In genomic region chr3:15629860-15630597, GRCh38 we compare ENCODE assay signal across 8 cellular contexts. TPM values are rescaled to one million over a fixed set of nuclear protein-coding genes. Genes with fewer than 3 reads are reported as not detected.
A peak's percentile ranks its signal among the peaks of the same experiment; 100 is the strongest.
DNase-seq lines count a peak whose midpoint lies in the region; ATAC-seq and TF ChIP-seq lines count a peak whose summit lies in the region.

No MANE protein-coding gene starts in this region.

- H3K36me3 ChIP-seq in mesendoderm (ENCODE audit: control insufficient read depth, insufficient read depth, low read length), result no peaks in the 10 kb centered on the region

- no peak overlapping the region for H3K27ac ChIP-seq in mesendoderm (ENCODE audit: low read depth, low read length)

- H3K23ac ChIP-seq in mesendoderm (ENCODE audit: low read length), result no peak overlapping the region

- peaks cover 6% of the 10 kb centered on the region for H3K36me3 Mint-ChIP-seq in effector memory CD8-positive, alpha-beta T cell (ENCODE audit: insufficient read depth)

- H3K4me3 ChIP-seq in AG10803 (ENCODE audit: low read length) (peak overlapping the region; percentile 50), mesendoderm (ENCODE audit: low read length) (no peak overlapping the region)

- H4K8ac ChIP-seq in mesendoderm (ENCODE audit: low read depth, low read length), result no peak overlapping the region

- H2BK120ac ChIP-seq in mesendoderm (ENCODE audit: low read depth, low read length), result no peak overlapping the region

- no CpG with 5 or more reads among the region's 10 CpGs for WGBS in mesendoderm (ENCODE audit: extremely low coverage, insufficient coverage, low lambda C conversion rate)

- no peak overlapping the region for H2BK5ac ChIP-seq in mesendoderm (ENCODE audit: low read length)

- no peaks in the 10 kb centered on the region for H3K4me1 ChIP-seq in mesendoderm (ENCODE audit: control insufficient read depth, low read depth, low read length)

- H3K4me1 Mint-ChIP-seq in effector memory CD8-positive, alpha-beta T cell (ENCODE audit: low read depth in 2 of 2), result peaks cover 10 to 19% of the 10 kb centered on the region in 2 donors

- no peak overlapping the region for H3K56ac ChIP-seq in mesendoderm (ENCODE audit: low read length)

- ATAC-seq in GM18858 (IDR thresholded peaks at IDR 0.05; ENCODE audit: unreplicated experiment) (peak; percentile 95), HG03060 (IDR thresholded peaks at IDR 0.05; ENCODE audit: low read depth, unreplicated experiment) (peak; percentile 95)
- peak; percentile 100 for ATAC-seq in effector memory CD8-positive, alpha-beta T cell (replicated peaks)

- peak overlapping the region; percentile 27 to 63 for H3K27ac Mint-ChIP-seq in effector memory CD8-positive, alpha-beta T cell

- H3K79me2 ChIP-seq in mesendoderm (ENCODE audit: control insufficient read depth, insufficient read depth, low read length), result no peaks in the 10 kb centered on the region

- no peaks in the 10 kb centered on the region for H3K9me3 Mint-ChIP-seq in effector memory CD8-positive, alpha-beta T cell

- peak; percentile 79 for TF ChIP-seq CTCF in AG10803 (conservative IDR thresholded peaks at IDR 0.05; ENCODE audit: low read length)

- DNase-seq in AG10803 (ENCODE audit: low read depth) (peak; percentile 84), NCI-H345 (lab: John Stamatoyannopoulos, UW) (peak; percentile 30), mesendoderm (peak; percentile 89)
- peak; percentile 54 to 69 for DNase-seq in activated CD4-positive, alpha-beta T cell treated with anti-CD3 and anti-CD28 coated beads for 4 hours
- DNase-seq in effector memory CD8-positive, alpha-beta T cell, result peak; percentile 65 to 69 (median 68)
- peak; percentile 47 for DNase-seq in stimulated activated naive CD4-positive, alpha-beta T cell treated with Interleukin-2 at 50 U/mL for 16 hours (lab: John Stamatoyannopoulos, UW)

- H3K79me1 ChIP-seq in mesendoderm (ENCODE audit: low read length), result no peaks in the 10 kb centered on the region

- no peak overlapping the region for H3K4me2 ChIP-seq in mesendoderm (ENCODE audit: low read length)

- H3K27me3 Mint-ChIP-seq in effector memory CD8-positive, alpha-beta T cell, result no peaks in the 10 kb centered on the region

- H3K9ac ChIP-seq in mesendoderm (ENCODE audit: low read length), result no peak overlapping the region

- no peak overlapping the region for H3K18ac ChIP-seq in mesendoderm (ENCODE audit: low read length)

- no peak overlapping the region for H4K5ac ChIP-seq in mesendoderm (ENCODE audit: low read length)

- no peak overlapping the region for H3K4ac ChIP-seq in mesendoderm (ENCODE audit: low read depth, low read length)

- H2AK5ac ChIP-seq in mesendoderm (ENCODE audit: low read length), result no peak overlapping the region

- H2BK15ac ChIP-seq in mesendoderm (replicated peaks; ENCODE audit: low read depth), result no peak overlapping the region

- peak overlapping the region; percentile 40 to 56 for H3K4me3 Mint-ChIP-seq in effector memory CD8-positive, alpha-beta T cell

- H3K27me3 ChIP-seq in mesendoderm (ENCODE audit: insufficient read depth, low read length, poor library complexity), result no peaks in the 10 kb centered on the region

RNA-seq across cellular contexts. Expression of gene BTD, which starts 28.5 kb away (rescaled TPM):
- 15.7 TPM for polyA plus RNA-seq in mesendoderm (2013, experiment 1 of 2)
- 15.1 TPM for polyA plus RNA-seq in mesendoderm (2013, experiment 2 of 2)

RNA-seq across cellular contexts. Expression of gene HACL1, which starts 28.7 kb away (rescaled TPM):
- polyA plus RNA-seq in mesendoderm (2013, experiment 1 of 2), result 28.8 TPM
- polyA plus RNA-seq in mesendoderm (2013, experiment 2 of 2), result 27.7 TPM

Comparison
In these comparisons a context has a peak if more than half of its experiments do, and no peak if none do; other contexts are left out.
1. DNase-seq: peak in every context shown above with its lines; median percentile 89 in mesendoderm; 84 in AG10803; 68 in effector memory CD8-positive, alpha-beta T cell; 62 in activated CD4-positive, alpha-beta T cell treated with anti-CD3 and anti-CD28 coated beads for 4 hours; 47 in stimulated activated naive CD4-positive, alpha-beta T cell treated with Interleukin-2 at 50 U/mL for 16 hours; 30 in NCI-H345.